Comparison of ENCODE assay signal across 13 cellular contexts in genomic region chr4:16505726-16506125, GRCh38.
DNase-seq lines count a peak whose midpoint lies in the region; ATAC-seq and TF ChIP-seq lines count a peak whose summit lies in the region.
"Had no signal": no experiment of that assay in that cellular context is flagged by ENCODE, and none has a peak within 500 bp of the region (broad histone marks: within the 10 kb centered on the region; RNA-seq: fewer than 3 reads in every experiment).

No MANE protein-coding gene starts in this region.

- H3K36me3 Mint-ChIP-seq in naive thymus-derived CD8-positive, alpha-beta T cell = no peaks in the 10 kb centered on the region
- H3K36me3 Mint-ChIP-seq: mesothelial cell of epicardium had no signal

- no peaks in the 10 kb centered on the region for H3F3A ChIP-seq in smooth muscle cell (ENCODE audit: low read depth)

- no peak overlapping the region for H2AFZ ChIP-seq in smooth muscle cell (ENCODE audit: low read depth)

- no peak for ATAC-seq in naive thymus-derived CD8-positive, alpha-beta T cell
- ATAC-seq: esophagus mucosa had no signal

- POLR2A ChIA-PET in naive thymus-derived CD8-positive, alpha-beta T cell (lab: Charles Lee) = no interaction called here

- H3K4me3 ChIP-seq in fibroblast of villous mesenchyme (ENCODE audit: low read depth, low read length) (no peak overlapping the region), smooth muscle cell (no peak overlapping the region)
- H3K4me3 ChIP-seq: right lobe of liver had no signal

- H3K9me3 Mint-ChIP-seq in naive thymus-derived CD8-positive, alpha-beta T cell = peaks cover 0 to 33% (median 7%) of the 10 kb centered on the region in 9 donors

- 66% methylated on average over 7 of the region's 7 CpGs for WGBS in smooth muscle cell (ENCODE audit: low lambda C conversion rate)

- H3K27me3 ChIP-seq in smooth muscle cell (ENCODE audit: low read depth) = no peaks in the 10 kb centered on the region
- H3K27me3 ChIP-seq: right lobe of liver had no signal

- TF ChIP-seq CTCF in fibroblast of villous mesenchyme (IDR thresholded peaks at IDR 0.05; ENCODE audit: insufficient read depth, low read depth, low read length) = peak; percentile 40
- peak; percentile 12 for TF ChIP-seq CTCF in smooth muscle cell (IDR thresholded peaks at IDR 0.05; ENCODE audit: borderline replicate concordance, insufficient read depth, poor library complexity, severe bottlenecking)

- H3K4me2 ChIP-seq in smooth muscle cell = no peak overlapping the region

- no peak overlapping the region for H3K27ac Mint-ChIP-seq in naive thymus-derived CD8-positive, alpha-beta T cell
- H3K27ac Mint-ChIP-seq: activated CD4-positive, alpha-beta memory T cell treated with anti-CD3 and anti-CD28 coated beads, Interleukin-2, amount 10 ng/mL, durations not matched to agents 7 days and 5 days; mesothelial cell of epicardium had no signal

- H3K79me2 ChIP-seq in smooth muscle cell (ENCODE audit: low read depth) = no peaks in the 10 kb centered on the region

- H3K9me3 ChIP-seq in smooth muscle cell (replicated peaks; ENCODE audit: low read depth) = peaks cover 6% of the 10 kb centered on the region
- H3K9me3 ChIP-seq: right lobe of liver had no signal

- H3K27me3 Mint-ChIP-seq in naive thymus-derived CD8-positive, alpha-beta T cell = peaks cover 0 to 11% (median 0%) of the 10 kb centered on the region in 5 donors
- H3K27me3 Mint-ChIP-seq: activated CD4-positive, alpha-beta memory T cell treated with anti-CD3 and anti-CD28 coated beads, Interleukin-2, amount 10 ng/mL, durations not matched to agents 7 days and 5 days had no signal

- H3K36me3 ChIP-seq in smooth muscle cell (ENCODE audit: low read depth) = peaks cover 6% of the 10 kb centered on the region
- H3K36me3 ChIP-seq: right lobe of liver had no signal

- DNase-seq in DMS 273 (lab: John Stamatoyannopoulos, UW; ENCODE audit: unreplicated experiment) = peak; percentile 6
- no peak for DNase-seq in DMS 273 treated with DMSO at 0.1 percent for 48 hours (lab: John Stamatoyannopoulos, UW)
- peak; percentile 34 for DNase-seq in SK-MEL-5 (ENCODE audit: low read depth, low spot score)
- DNase-seq in fibroblast of villous mesenchyme (ENCODE audit: low read depth) = peak; percentile 6
- no peak for DNase-seq in smooth muscle cell (lab: John Stamatoyannopoulos, UW; ENCODE audit: unreplicated experiment)
- no peak for DNase-seq in stimulated activated CD4-positive, alpha-beta T cell treated with anti-CD3 and anti-CD28 coated beads, Interleukin-2, amount 100 ng/mL, for 48 hours
- no peak for DNase-seq in NCI-H2081 treated with DMSO at 0.1 percent for 48 hours (lab: John Stamatoyannopoulos, UW)
- DNase-seq in naive thymus-derived CD8-positive, alpha-beta T cell = no peak
- DNase-seq: activated CD4-positive, alpha-beta memory T cell treated with anti-CD3 and anti-CD28 coated beads, Interleukin-2, amount 10 ng/mL, durations not matched to agents 7 days and 5 days; right lobe of liver had no signal

- no peak overlapping the region for H3K4me3 Mint-ChIP-seq in naive thymus-derived CD8-positive, alpha-beta T cell
- H3K4me3 Mint-ChIP-seq: activated CD4-positive, alpha-beta memory T cell treated with anti-CD3 and anti-CD28 coated beads, Interleukin-2, amount 10 ng/mL, durations not matched to agents 7 days and 5 days; mesothelial cell of epicardium had no signal

- in situ Hi-C loops in SK-MEL-5 (cut with HindIII; ENCODE audit: low pct_unique_long_range_greater_than_20kb, low sequenced_read_pairs) = no loop called here

- H3K4me1 ChIP-seq in smooth muscle cell (ENCODE audit: low read depth) = no peaks in the 10 kb centered on the region
- H3K4me1 ChIP-seq: right lobe of liver had no signal

- H3K27ac ChIP-seq in smooth muscle cell (ENCODE audit: low read depth) = no peak overlapping the region
- H3K27ac ChIP-seq: 22Rv1, right lobe of liver had no signal

- H3K4me1 Mint-ChIP-seq in naive thymus-derived CD8-positive, alpha-beta T cell = no peaks in the 10 kb centered on the region
- H3K4me1 Mint-ChIP-seq: activated CD4-positive, alpha-beta memory T cell treated with anti-CD3 and anti-CD28 coated beads, Interleukin-2, amount 10 ng/mL, durations not matched to agents 7 days and 5 days; mesothelial cell of epicardium had no signal

- H4K20me1 ChIP-seq in smooth muscle cell (ENCODE audit: low read depth) = no peaks in the 10 kb centered on the region

- no peak overlapping the region for H3K9ac ChIP-seq in smooth muscle cell (ENCODE audit: low read depth)

Comparison
In these comparisons a context has a peak if more than half of its experiments do, and no peak if none do; other contexts are left out.
1. DNase-seq: peak in DMS 273 (single experiment), SK-MEL-5 (single experiment) and fibroblast of villous mesenchyme (single experiment); none in DMS 273 treated with DMSO at 0.1 percent for 48 hours (single experiment), smooth muscle cell (single experiment), stimulated activated CD4-positive, alpha-beta T cell treated with anti-CD3 and anti-CD28 coated beads, Interleukin-2, amount 100 ng/mL, for 48 hours (0 of 2), NCI-H2081 treated with DMSO at 0.1 percent for 48 hours (single experiment) and naive thymus-derived CD8-positive, alpha-beta T cell (0 of 10).